ENCODE assay signal across 19 cellular contexts in genomic region chr6:1222426-1223311, GRCh38.
DNase-seq lines count a peak whose midpoint lies in the region; ATAC-seq and TF ChIP-seq lines count a peak whose summit lies in the region.
"Had no signal": no experiment of that assay in that cellular context is flagged by ENCODE, and none has a peak within 500 bp of the region (broad histone marks: within the 10 kb centered on the region; RNA-seq: fewer than 3 reads in every experiment).

No MANE protein-coding gene starts in this region.

- H3K27me3 ChIP-seq in dorsolateral prefrontal cortex (peaks cover 0 to 6% (median 0%) of the 10 kb centered on the region in 45 donors), aorta (ENCODE audit: control insufficient read depth in 1 of 2, insufficient read depth in 2 of 2, low read length in 1 of 2) (no peaks in the 10 kb centered on the region)
- H3K27me3 ChIP-seq: stomach had no signal

- peak; percentile 98 for ATAC-seq in left ventricle myocardium superior
- ATAC-seq in aorta (ENCODE audit: low FRiP score), result peak; percentile 22
- ATAC-seq in GM19395 (IDR thresholded peaks at IDR 0.05; ENCODE audit: unreplicated experiment), result no peak
- ATAC-seq: activated T-helper 17 cell treated with anti-CD3 and anti-CD28 coated beads, Interleukin-2, amount 50 U/mL, for 72 hours had no signal

- WGBS in aorta, 2 donors, result 57 to 72% methylated on average over 17 of the region's 17 CpGs

- peak overlapping the region in 31 of 59 donors; percentile 6 to 77 (median 43) for H3K27ac ChIP-seq in dorsolateral prefrontal cortex
- no peak overlapping the region for H3K27ac ChIP-seq in aorta (ENCODE audit: low read depth in 1 of 2, low read length in 2 of 2)
- H3K27ac ChIP-seq in RWPE1, result no peak overlapping the region
- H3K27ac ChIP-seq: stomach had no signal

- POLR2A ChIA-PET in RWPE1 (lab: Yijun Ruan, JAX; ENCODE audit: low non-redundant PET), result no interaction called here

- CTCF ChIA-PET in RWPE1 (lab: Yijun Ruan, JAX), result interaction anchor here (0.6 kb wide), 1 partner anchor 65 kb away, joined by 3 read pairs; no protein-coding TSS in a partner anchor

- DNase-seq in activated CD8-positive, alpha-beta memory T cell treated with anti-CD3 and anti-CD28 coated beads for 24 hours, result peak; percentile 40
- no peak for DNase-seq in activated CD8-positive, alpha-beta memory T cell treated with anti-CD3 and anti-CD28 coated beads, Interleukin-2, amount 50 U/mL, for 4 hours
- peak in 3 of 10 donors; percentile 28 to 62 (median 59) for DNase-seq in dorsolateral prefrontal cortex
- peak; percentile 66 for DNase-seq in left ventricle myocardium superior
- no peak for DNase-seq in aorta
- no peak for DNase-seq in RWPE1 (ENCODE audit: low spot score)
- DNase-seq in foreskin fibroblast, result no peak
- DNase-seq: activated CD8-positive, alpha-beta memory T cell treated with anti-CD3 and anti-CD28 coated beads, Interleukin-2, amount 50 U/mL, for 48 hours; BE2C; cerebellar nuclear complex; DMS79; mammary epithelial cell; NCI-H1694; NCI-H2227 treated with DMSO at 0.1 percent for 48 hours; NCI-H69; stomach had no signal

- intact Hi-C loops in dorsolateral prefrontal cortex (cut with DNase I), result no loop called here
- intact Hi-C loops in left ventricle myocardium superior (cut with micrococcal nuclease), result no loop called here
- intact Hi-C loops in aorta (cut with DNase I), result no loop called here

- H3K4me3 ChIP-seq in dorsolateral prefrontal cortex (peak overlapping the region in 9 of 59 donors; percentile 4 to 30 (median 11)), aorta (ENCODE audit: low read length in 2 of 2) (no peak overlapping the region), foreskin fibroblast (ENCODE audit: low read depth in 1 of 2, low read length in 2 of 2) (no peak overlapping the region)
- H3K4me3 ChIP-seq: HAP-1, stomach had no signal

- TF ChIP-seq CTCF in dorsolateral prefrontal cortex (IDR thresholded peaks at IDR 0.05 in 54 of 56, conservative IDR thresholded peaks at IDR 0.05 in 2 of 56; ENCODE audit: low read depth in 1 of 56, partially characterized antibody in 56 of 56) (no peak), RWPE1 (conservative IDR thresholded peaks at IDR 0.05; ENCODE audit: low read depth) (no peak), foreskin fibroblast (IDR thresholded peaks at IDR 0.05; ENCODE audit: low read depth, low read length) (no peak)

- H3K9me3 ChIP-seq in aorta (ENCODE audit: control insufficient read depth, low read length), result no peaks in the 10 kb centered on the region
- H3K9me3 ChIP-seq: BE2C, HAP-1, stomach had no signal

- no peaks in the 10 kb centered on the region for H3K36me3 ChIP-seq in aorta (ENCODE audit: control insufficient read depth in 1 of 2, insufficient read depth in 2 of 2, low read length in 1 of 2)
- H3K36me3 ChIP-seq: BE2C, HAP-1, stomach had no signal

- H3K4me1 ChIP-seq in aorta (ENCODE audit: control insufficient read depth in 1 of 2, insufficient read depth in 2 of 2, low read length in 2 of 2), result no peaks in the 10 kb centered on the region
- H3K4me1 ChIP-seq: BE2C, HAP-1 had no signal

Comparison
In these comparisons a context has a peak if more than half of its experiments do, and no peak if none do; other contexts are left out.
1. DNase-seq: peak in activated CD8-positive, alpha-beta memory T cell treated with anti-CD3 and anti-CD28 coated beads for 24 hours (single experiment) and left ventricle myocardium superior (single experiment); none in activated CD8-positive, alpha-beta memory T cell treated with anti-CD3 and anti-CD28 coated beads, Interleukin-2, amount 50 U/mL, for 4 hours (single experiment), aorta (0 of 2), RWPE1 (single experiment) and foreskin fibroblast (0 of 2).
2. H3K27ac ChIP-seq: peak in dorsolateral prefrontal cortex (31 of 59); none in aorta (0 of 2) and RWPE1 (single experiment).